ENCODE assay signal across 1 cellular context in the genomic region with DNA sequence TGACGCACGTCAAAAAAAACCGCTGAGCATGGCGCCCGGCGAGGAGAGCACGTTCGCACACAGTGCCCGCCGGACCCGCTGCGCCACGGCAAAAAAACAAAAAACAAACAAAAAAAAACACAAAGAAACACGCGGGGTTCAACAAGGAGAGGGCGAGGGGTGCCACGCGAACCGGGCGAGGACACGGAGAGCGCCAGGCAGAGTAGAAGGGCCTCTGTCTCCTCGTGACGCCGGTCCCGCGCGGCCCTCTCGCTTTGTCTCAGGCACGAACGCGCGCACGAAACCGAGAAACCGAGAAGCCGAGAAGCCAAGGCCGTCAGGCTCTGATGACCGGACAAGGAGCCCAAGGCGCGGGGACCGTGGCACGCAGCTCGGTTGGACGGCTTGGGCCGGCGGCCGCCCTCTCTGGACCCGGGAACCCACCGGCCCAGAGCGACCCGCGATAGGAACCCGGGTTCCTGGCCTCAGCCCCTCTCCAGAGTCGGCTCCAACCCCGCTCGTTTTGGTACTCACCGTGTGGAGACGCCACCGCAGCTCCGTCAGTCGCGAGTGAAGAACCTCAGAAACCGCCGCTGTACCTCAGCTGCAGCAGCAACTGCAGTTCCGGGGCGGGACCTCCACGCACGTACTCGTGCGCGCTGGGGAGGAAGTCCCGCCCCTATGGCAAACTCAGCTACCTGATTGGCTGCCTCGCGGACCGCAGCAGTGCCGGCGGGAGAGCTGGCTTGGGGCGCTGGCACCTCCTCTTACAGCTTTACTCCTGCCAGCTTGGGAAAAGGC.
TF ChIP-seq lines count a peak whose summit lies in the region.

A gene with protein sequence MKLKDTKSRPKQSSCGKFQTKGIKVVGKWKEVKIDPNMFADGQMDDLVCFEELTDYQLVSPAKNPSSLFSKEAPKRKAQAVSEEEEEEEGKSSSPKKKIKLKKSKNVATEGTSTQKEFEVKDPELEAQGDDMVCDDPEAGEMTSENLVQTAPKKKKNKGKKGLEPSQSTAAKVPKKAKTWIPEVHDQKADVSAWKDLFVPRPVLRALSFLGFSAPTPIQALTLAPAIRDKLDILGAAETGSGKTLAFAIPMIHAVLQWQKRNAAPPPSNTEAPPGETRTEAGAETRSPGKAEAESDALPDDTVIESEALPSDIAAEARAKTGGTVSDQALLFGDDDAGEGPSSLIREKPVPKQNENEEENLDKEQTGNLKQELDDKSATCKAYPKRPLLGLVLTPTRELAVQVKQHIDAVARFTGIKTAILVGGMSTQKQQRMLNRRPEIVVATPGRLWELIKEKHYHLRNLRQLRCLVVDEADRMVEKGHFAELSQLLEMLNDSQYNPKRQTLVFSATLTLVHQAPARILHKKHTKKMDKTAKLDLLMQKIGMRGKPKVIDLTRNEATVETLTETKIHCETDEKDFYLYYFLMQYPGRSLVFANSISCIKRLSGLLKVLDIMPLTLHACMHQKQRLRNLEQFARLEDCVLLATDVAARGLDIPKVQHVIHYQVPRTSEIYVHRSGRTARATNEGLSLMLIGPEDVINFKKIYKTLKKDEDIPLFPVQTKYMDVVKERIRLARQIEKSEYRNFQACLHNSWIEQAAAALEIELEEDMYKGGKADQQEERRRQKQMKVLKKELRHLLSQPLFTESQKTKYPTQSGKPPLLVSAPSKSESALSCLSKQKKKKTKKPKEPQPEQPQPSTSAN (minus strand): TSS at position 597 of the 780 bp plus-strand sequence. CDS start 1,460 bp downstream, outside the sequence.
A gene with protein sequence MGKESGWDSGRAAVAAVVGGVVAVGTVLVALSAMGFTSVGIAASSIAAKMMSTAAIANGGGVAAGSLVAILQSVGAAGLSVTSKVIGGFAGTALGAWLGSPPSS (plus strand): TSS at position 705 of the 780 bp plus-strand sequence. CDS start 15,628 bp downstream, outside the sequence.

TF ChIP-seq in HepG2, 621 proteins besides CTCF, POLR2A, EP300 and RAD21 (continued from another document):
- TF ChIP-seq, protein P1, sequence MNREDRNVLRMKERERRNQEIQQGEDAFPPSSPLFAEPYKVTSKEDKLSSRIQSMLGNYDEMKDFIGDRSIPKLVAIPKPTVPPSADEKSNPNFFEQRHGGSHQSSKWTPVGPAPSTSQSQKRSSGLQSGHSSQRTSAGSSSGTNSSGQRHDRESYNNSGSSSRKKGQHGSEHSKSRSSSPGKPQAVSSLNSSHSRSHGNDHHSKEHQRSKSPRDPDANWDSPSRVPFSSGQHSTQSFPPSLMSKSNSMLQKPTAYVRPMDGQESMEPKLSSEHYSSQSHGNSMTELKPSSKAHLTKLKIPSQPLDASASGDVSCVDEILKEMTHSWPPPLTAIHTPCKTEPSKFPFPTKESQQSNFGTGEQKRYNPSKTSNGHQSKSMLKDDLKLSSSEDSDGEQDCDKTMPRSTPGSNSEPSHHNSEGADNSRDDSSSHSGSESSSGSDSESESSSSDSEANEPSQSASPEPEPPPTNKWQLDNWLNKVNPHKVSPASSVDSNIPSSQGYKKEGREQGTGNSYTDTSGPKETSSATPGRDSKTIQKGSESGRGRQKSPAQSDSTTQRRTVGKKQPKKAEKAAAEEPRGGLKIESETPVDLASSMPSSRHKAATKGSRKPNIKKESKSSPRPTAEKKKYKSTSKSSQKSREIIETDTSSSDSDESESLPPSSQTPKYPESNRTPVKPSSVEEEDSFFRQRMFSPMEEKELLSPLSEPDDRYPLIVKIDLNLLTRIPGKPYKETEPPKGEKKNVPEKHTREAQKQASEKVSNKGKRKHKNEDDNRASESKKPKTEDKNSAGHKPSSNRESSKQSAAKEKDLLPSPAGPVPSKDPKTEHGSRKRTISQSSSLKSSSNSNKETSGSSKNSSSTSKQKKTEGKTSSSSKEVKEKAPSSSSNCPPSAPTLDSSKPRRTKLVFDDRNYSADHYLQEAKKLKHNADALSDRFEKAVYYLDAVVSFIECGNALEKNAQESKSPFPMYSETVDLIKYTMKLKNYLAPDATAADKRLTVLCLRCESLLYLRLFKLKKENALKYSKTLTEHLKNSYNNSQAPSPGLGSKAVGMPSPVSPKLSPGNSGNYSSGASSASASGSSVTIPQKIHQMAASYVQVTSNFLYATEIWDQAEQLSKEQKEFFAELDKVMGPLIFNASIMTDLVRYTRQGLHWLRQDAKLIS (CRISPR knock-in tag; IDR thresholded peaks at IDR 0.05), result no peak
- TF ChIP-seq DPF2 (CRISPR knock-in tag; IDR thresholded peaks at IDR 0.05; ENCODE audit: borderline replicate concordance, low read depth) (no peak), RBM22 (optimal IDR thresholded peaks at IDR 0.05; ENCODE audit: low read length) (no peak), ZNF713 (CRISPR knock-in tag; IDR thresholded peaks at IDR 0.05) (no peak), STAT5B (CRISPR knock-in tag; IDR thresholded peaks at IDR 0.05) (no peak), ZNF335 (CRISPR knock-in tag; IDR thresholded peaks at IDR 0.05) (no peak; the same call in 1 of the 2 replicates), ZNF75D (CRISPR knock-in tag; IDR thresholded peaks at IDR 0.05; ENCODE audit: borderline replicate concordance) (no peak; the same call in 1 of the 2 replicates), NR2F1 (CRISPR knock-in tag; IDR thresholded peaks at IDR 0.05) (no peak), ZNF546 (CRISPR knock-in tag; conservative IDR thresholded peaks at IDR 0.05) (0 out of 2 replicates have a peak, but pooled peaks have one; percentile 58), TBL1XR1 (IDR thresholded peaks at IDR 0.05; ENCODE audit: borderline replicate concordance, low read length, partially characterized antibody) (no peak), PITX1 (CRISPR knock-in tag; IDR thresholded peaks at IDR 0.05) (peak; percentile 47; the same call in 1 of the 2 replicates), ZSCAN22 (CRISPR knock-in tag; IDR thresholded peaks at IDR 0.05) (no peak), CENPX (CRISPR knock-in tag; IDR thresholded peaks at IDR 0.05) (no peak), RNF2 (conservative IDR thresholded peaks at IDR 0.05; ENCODE audit: low read depth) (no peak)
- TF ChIP-seq, protein P2, sequence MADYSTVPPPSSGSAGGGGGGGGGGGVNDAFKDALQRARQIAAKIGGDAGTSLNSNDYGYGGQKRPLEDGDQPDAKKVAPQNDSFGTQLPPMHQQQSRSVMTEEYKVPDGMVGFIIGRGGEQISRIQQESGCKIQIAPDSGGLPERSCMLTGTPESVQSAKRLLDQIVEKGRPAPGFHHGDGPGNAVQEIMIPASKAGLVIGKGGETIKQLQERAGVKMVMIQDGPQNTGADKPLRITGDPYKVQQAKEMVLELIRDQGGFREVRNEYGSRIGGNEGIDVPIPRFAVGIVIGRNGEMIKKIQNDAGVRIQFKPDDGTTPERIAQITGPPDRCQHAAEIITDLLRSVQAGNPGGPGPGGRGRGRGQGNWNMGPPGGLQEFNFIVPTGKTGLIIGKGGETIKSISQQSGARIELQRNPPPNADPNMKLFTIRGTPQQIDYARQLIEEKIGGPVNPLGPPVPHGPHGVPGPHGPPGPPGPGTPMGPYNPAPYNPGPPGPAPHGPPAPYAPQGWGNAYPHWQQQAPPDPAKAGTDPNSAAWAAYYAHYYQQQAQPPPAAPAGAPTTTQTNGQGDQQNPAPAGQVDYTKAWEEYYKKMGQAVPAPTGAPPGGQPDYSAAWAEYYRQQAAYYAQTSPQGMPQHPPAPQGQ (CRISPR knock-in tag; IDR thresholded peaks at IDR 0.05; ENCODE audit: borderline replicate concordance), result no peak
- TF ChIP-seq, protein P3, sequence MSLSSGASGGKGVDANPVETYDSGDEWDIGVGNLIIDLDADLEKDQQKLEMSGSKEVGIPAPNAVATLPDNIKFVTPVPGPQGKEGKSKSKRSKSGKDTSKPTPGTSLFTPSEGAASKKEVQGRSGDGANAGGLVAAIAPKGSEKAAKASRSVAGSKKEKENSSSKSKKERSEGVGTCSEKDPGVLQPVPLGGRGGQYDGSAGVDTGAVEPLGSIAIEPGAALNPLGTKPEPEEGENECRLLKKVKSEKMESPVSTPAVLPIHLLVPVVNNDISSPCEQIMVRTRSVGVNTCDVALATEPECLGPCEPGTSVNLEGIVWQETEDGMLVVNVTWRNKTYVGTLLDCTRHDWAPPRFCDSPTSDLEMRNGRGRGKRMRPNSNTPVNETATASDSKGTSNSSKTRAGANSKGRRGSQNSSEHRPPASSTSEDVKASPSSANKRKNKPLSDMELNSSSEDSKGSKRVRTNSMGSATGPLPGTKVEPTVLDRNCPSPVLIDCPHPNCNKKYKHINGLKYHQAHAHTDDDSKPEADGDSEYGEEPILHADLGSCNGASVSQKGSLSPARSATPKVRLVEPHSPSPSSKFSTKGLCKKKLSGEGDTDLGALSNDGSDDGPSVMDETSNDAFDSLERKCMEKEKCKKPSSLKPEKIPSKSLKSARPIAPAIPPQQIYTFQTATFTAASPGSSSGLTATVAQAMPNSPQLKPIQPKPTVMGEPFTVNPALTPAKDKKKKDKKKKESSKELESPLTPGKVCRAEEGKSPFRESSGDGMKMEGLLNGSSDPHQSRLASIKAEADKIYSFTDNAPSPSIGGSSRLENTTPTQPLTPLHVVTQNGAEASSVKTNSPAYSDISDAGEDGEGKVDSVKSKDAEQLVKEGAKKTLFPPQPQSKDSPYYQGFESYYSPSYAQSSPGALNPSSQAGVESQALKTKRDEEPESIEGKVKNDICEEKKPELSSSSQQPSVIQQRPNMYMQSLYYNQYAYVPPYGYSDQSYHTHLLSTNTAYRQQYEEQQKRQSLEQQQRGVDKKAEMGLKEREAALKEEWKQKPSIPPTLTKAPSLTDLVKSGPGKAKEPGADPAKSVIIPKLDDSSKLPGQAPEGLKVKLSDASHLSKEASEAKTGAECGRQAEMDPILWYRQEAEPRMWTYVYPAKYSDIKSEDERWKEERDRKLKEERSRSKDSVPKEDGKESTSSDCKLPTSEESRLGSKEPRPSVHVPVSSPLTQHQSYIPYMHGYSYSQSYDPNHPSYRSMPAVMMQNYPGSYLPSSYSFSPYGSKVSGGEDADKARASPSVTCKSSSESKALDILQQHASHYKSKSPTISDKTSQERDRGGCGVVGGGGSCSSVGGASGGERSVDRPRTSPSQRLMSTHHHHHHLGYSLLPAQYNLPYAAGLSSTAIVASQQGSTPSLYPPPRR (CRISPR knock-in tag; IDR thresholded peaks at IDR 0.05; ENCODE audit: borderline replicate concordance), result peak; percentile 59; the same call in 1 of the 2 replicates
